Comparison of ENCODE assay signal across 1 cellular context in the genomic region with DNA sequence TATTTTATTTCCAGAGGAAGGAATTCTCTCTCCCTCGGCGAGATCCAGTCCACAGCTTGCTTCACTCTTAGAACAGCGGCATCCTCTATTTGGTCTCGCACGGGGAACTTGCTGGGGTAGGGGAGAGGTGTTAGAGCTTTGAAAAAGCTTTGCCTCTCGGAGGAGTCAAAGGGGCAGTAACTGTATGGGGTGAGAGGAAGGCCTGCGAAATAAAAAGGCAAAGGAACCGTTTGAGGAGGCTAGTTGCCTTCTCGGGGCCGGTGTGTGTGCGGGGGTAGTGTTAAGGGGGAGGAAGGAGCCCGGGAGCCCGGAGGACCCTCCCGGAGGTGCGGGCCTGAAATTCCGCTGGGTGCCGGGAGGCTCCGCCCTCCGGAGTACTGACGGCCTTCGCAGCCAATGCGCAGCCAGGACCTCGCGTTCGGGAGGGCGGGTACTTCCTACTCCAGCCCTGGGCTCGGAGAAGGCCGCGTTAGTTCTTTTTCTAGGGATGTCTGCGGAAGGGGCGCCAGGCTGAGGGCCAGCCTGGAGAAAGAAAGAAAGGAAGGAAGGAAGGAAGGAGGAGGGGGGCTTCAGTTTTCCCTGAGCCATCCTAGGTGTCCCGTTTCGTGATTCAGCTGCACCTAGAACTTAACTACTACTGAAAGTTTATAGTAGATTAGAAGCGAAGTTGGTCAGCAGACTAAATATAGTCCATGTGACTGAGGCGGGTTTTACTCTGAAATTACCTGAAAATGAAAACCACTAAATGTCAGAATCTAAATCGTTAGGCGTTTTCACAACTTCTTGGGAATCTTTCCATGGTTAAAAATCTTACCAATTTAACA.
TF ChIP-seq lines count a peak whose summit lies in the region.

No MANE protein-coding gene starts in this region.

TF ChIP-seq in HCT116, 20 proteins besides CTCF, POLR2A, EP300 and RAD21 (continued from another document):
- TF ChIP-seq, protein P1, sequence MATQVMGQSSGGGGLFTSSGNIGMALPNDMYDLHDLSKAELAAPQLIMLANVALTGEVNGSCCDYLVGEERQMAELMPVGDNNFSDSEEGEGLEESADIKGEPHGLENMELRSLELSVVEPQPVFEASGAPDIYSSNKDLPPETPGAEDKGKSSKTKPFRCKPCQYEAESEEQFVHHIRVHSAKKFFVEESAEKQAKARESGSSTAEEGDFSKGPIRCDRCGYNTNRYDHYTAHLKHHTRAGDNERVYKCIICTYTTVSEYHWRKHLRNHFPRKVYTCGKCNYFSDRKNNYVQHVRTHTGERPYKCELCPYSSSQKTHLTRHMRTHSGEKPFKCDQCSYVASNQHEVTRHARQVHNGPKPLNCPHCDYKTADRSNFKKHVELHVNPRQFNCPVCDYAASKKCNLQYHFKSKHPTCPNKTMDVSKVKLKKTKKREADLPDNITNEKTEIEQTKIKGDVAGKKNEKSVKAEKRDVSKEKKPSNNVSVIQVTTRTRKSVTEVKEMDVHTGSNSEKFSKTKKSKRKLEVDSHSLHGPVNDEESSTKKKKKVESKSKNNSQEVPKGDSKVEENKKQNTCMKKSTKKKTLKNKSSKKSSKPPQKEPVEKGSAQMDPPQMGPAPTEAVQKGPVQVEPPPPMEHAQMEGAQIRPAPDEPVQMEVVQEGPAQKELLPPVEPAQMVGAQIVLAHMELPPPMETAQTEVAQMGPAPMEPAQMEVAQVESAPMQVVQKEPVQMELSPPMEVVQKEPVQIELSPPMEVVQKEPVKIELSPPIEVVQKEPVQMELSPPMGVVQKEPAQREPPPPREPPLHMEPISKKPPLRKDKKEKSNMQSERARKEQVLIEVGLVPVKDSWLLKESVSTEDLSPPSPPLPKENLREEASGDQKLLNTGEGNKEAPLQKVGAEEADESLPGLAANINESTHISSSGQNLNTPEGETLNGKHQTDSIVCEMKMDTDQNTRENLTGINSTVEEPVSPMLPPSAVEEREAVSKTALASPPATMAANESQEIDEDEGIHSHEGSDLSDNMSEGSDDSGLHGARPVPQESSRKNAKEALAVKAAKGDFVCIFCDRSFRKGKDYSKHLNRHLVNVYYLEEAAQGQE (IDR thresholded peaks at IDR 0.05; ENCODE audit: low read depth), result no peak
- TF ChIP-seq ZFX (IDR thresholded peaks at IDR 0.05) (peak; percentile 69; the same call in 1 of the 2 replicates), SIN3A (IDR thresholded peaks at IDR 0.05; ENCODE audit: low read depth) (peak; percentile 48)
